Comparison of ENCODE assay signal across 26 cellular contexts in the genomic region with DNA sequence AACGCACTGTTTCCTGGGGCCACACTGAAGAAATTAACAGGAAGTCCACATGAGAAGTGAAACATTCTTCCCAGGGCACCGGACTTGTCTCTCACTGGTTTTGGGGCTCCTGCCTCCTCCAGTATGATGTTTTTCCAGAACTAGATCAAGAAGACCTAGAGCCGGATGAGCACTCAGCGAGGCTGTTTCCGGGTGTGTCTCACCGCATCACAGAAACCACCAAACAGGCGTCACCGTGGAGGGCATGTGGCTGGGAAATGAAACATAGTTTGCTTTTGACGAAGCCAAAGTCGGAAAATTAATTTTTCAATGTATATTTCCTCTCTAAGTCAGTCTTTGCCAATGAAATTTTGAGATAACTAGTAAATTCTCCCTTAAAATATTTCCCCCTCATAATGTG.
"Had no signal": no experiment of that assay in that cellular context is flagged by ENCODE, and none has a peak within 500 bp of the region (broad histone marks: within the 10 kb centered on the region; RNA-seq: fewer than 3 reads in every experiment).

No MANE protein-coding gene starts in this region.

- H3K4me3 ChIP-seq: colonic mucosa, coronary artery, dorsolateral prefrontal cortex, esophagus muscularis mucosa, esophagus squamous epithelium, gastrocnemius medialis, gastroesophageal sphincter, heart left ventricle, heart right ventricle had no signal

- DNase-seq: colonic mucosa; cortex of kidney; dermis blood vessel endothelial cell; dorsolateral prefrontal cortex; effector CD4-positive, alpha-beta T cell; effector memory CD4-positive, alpha-beta T cell; effector memory CD8-positive, alpha-beta T cell; endodermal cell; erythroblast; esophagus squamous epithelium; foreskin fibroblast; foreskin keratinocyte; foreskin melanocyte; gastrocnemius medialis; glutamatergic neuron; head of caudate nucleus; heart left ventricle; heart right ventricle had no signal

- FAIRE-seq: colon, endometrium, endothelial cell of umbilical vein had no signal

- H3K27me3 ChIP-seq: colonic mucosa, esophagus squamous epithelium, foreskin keratinocyte, gastrocnemius medialis had no signal

- ATAC-seq: effector memory CD8-positive, alpha-beta T cell; esophagus mucosa; foreskin keratinocyte; gastrocnemius medialis; gastroesophageal sphincter; heart left ventricle; heart right ventricle had no signal

- H3K9me3 ChIP-seq: colonic mucosa, esophagus muscularis mucosa, esophagus squamous epithelium, gastrocnemius medialis, gastroesophageal sphincter, heart left ventricle, heart right ventricle had no signal

- H3K36me3 ChIP-seq: colonic mucosa, esophagus muscularis mucosa, esophagus squamous epithelium, gastrocnemius medialis, gastroesophageal sphincter, heart left ventricle, heart right ventricle had no signal

- H3K27ac ChIP-seq: colonic mucosa, coronary artery, dorsolateral prefrontal cortex, epithelial cell of prostate, esophagus muscularis mucosa, esophagus squamous epithelium, foreskin keratinocyte, gastrocnemius medialis, gastroesophageal sphincter, heart left ventricle, heart right ventricle had no signal

- H3K4me1 ChIP-seq: colonic mucosa, esophagus muscularis mucosa, esophagus squamous epithelium, foreskin keratinocyte, gastrocnemius medialis, gastroesophageal sphincter, heart left ventricle, heart right ventricle had no signal
